In genomic region chrX:139692908-139693307, GRCh38 we compare ENCODE assay signal across 1 cellular context.
TF ChIP-seq lines count a peak whose summit lies in the region.

No MANE protein-coding gene starts in this region.

TF ChIP-seq in WTC11, 78 proteins besides CTCF, POLR2A, EP300 and RAD21 (continued from another document):
- TF ChIP-seq, protein P1, sequence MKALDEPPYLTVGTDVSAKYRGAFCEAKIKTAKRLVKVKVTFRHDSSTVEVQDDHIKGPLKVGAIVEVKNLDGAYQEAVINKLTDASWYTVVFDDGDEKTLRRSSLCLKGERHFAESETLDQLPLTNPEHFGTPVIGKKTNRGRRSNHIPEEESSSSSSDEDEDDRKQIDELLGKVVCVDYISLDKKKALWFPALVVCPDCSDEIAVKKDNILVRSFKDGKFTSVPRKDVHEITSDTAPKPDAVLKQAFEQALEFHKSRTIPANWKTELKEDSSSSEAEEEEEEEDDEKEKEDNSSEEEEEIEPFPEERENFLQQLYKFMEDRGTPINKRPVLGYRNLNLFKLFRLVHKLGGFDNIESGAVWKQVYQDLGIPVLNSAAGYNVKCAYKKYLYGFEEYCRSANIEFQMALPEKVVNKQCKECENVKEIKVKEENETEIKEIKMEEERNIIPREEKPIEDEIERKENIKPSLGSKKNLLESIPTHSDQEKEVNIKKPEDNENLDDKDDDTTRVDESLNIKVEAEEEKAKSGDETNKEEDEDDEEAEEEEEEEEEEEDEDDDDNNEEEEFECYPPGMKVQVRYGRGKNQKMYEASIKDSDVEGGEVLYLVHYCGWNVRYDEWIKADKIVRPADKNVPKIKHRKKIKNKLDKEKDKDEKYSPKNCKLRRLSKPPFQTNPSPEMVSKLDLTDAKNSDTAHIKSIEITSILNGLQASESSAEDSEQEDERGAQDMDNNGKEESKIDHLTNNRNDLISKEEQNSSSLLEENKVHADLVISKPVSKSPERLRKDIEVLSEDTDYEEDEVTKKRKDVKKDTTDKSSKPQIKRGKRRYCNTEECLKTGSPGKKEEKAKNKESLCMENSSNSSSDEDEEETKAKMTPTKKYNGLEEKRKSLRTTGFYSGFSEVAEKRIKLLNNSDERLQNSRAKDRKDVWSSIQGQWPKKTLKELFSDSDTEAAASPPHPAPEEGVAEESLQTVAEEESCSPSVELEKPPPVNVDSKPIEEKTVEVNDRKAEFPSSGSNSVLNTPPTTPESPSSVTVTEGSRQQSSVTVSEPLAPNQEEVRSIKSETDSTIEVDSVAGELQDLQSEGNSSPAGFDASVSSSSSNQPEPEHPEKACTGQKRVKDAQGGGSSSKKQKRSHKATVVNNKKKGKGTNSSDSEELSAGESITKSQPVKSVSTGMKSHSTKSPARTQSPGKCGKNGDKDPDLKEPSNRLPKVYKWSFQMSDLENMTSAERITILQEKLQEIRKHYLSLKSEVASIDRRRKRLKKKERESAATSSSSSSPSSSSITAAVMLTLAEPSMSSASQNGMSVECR (CRISPR knock-in tag; IDR thresholded peaks at IDR 0.05; ENCODE audit: borderline replicate concordance) = no peak
- no peak for TF ChIP-seq SMAD4 (CRISPR knock-in tag; IDR thresholded peaks at IDR 0.05)
